Comparison of ENCODE assay signal across 14 cellular contexts in genomic region chr2:159963700-159964099, GRCh38. TPM values are rescaled to one million over a fixed set of nuclear protein-coding genes. Genes with fewer than 3 reads are reported as not detected.
DNase-seq lines count a peak whose midpoint lies in the region; ATAC-seq and TF ChIP-seq lines count a peak whose summit lies in the region.
"Had no signal": no experiment of that assay in that cellular context is flagged by ENCODE, and none has a peak within 500 bp of the region (broad histone marks: within the 10 kb centered on the region; RNA-seq: fewer than 3 reads in every experiment).

No MANE protein-coding gene starts in this region.

- ATAC-seq in GM19372 (IDR thresholded peaks at IDR 0.05; ENCODE audit: low read depth, unreplicated experiment) (peak; percentile 69), HG02678 (IDR thresholded peaks at IDR 0.05; ENCODE audit: unreplicated experiment) (peak; percentile 82), HG03432 (IDR thresholded peaks at IDR 0.05; ENCODE audit: unreplicated experiment) (peak; percentile 81)
- ATAC-seq: heart right ventricle had no signal

- no peaks in the 10 kb centered on the region for H4K20me1 ChIP-seq in PC-9 (ENCODE audit: insufficient read depth)

- H3K9me2 ChIP-seq in PC-9 (ENCODE audit: insufficient read depth), result no peaks in the 10 kb centered on the region

- intact Hi-C loops in PC-9 (cut with micrococcal nuclease; ENCODE audit: unreplicated experiment), result loop anchor here (10.0 kb wide), 1 partner anchor 1079 kb away; no protein-coding TSS in a partner anchor

- H3K27ac ChIP-seq in PC-9, result no peak overlapping the region
- H3K27ac ChIP-seq in substantia nigra (ENCODE audit: low read depth, low read length, poor library complexity, severe bottlenecking), result no peak overlapping the region
- H3K27ac ChIP-seq: heart right ventricle, ovary, RWPE1 had no signal

- POLR2A ChIA-PET in PC-9 (lab: Charles Lee; ENCODE audit: unreplicated experiment), result no interaction called here

- no peak overlapping the region for H2AFZ ChIP-seq in PC-9

- no peaks in the 10 kb centered on the region for H3F3A ChIP-seq in PC-9 (ENCODE audit: insufficient read depth, low read depth)

- no TSS peak for BruUV-seq in PC-9 (replicated peaks; lab: Mats Ljungman, UMichigan)

- H3K79me2 ChIP-seq in PC-9 (ENCODE audit: low read depth), result no peaks in the 10 kb centered on the region

- H3K4me2 ChIP-seq in PC-9, result no peak overlapping the region

- no peaks in the 10 kb centered on the region for H3K27me3 ChIP-seq in PC-9 (ENCODE audit: insufficient read depth, low read depth)
- H3K27me3 ChIP-seq: heart right ventricle, ovary had no signal

- TF ChIP-seq CTCF in GM12865 (IDR thresholded peaks at IDR 0.05; ENCODE audit: insufficient read depth, low read depth, low read length, missing control alignments), result no peak
- no peak for TF ChIP-seq CTCF in PC-9 (conservative IDR thresholded peaks at IDR 0.05)

- H3K36me3 ChIP-seq in PC-9 (ENCODE audit: low read depth), result no peaks in the 10 kb centered on the region
- H3K36me3 ChIP-seq: heart right ventricle, ovary had no signal

- CTCF ChIA-PET in PC-9 (lab: Charles Lee), result no interaction called here

- H3K4me1 ChIP-seq in PC-9 (replicated peaks; ENCODE audit: insufficient read depth), result 0 out of 2 replicates have a peak, but pooled peaks cover 5% of the 10 kb centered on the region

- DNase-seq in GM12865 (ENCODE audit: low read depth) (peak; percentile 70), glomerular visceral epithelial cell (ENCODE audit: extremely low spot score) (no peak), PC-9 (no peak), substantia nigra (lab: John Stamatoyannopoulos, UW) (no peak)
- no peak for DNase-seq in stimulated activated CD4-positive, alpha-beta T cell treated with anti-CD3 and anti-CD28 coated beads, Interleukin-2, amount 100 ng/mL, for 48 hours
- DNase-seq: activated T-cell treated with anti-CD3 and anti-CD28 coated beads, Interleukin-2, amount 50 U/mL, for 24 hours; DMS53; heart right ventricle; ovary; stimulated activated naive CD4-positive, alpha-beta T cell treated with Interleukin-2 at 50 U/mL for 16 hours had no signal

- no peaks in the 10 kb centered on the region for H3K9me3 ChIP-seq in PC-9 (ENCODE audit: insufficient read depth, low read depth)
- H3K9me3 ChIP-seq: ovary had no signal

- H3K4me3 ChIP-seq in GM12865 (ENCODE audit: low read depth, low read length), result no peak overlapping the region
- H3K4me3 ChIP-seq in PC-9, result no peak overlapping the region
- H3K4me3 ChIP-seq: heart right ventricle, ovary had no signal

RNA-seq across cellular contexts. Expression of gene LY75, which starts 59.1 kb away (rescaled TPM):
- total RNA-seq in PC-9 (2021), result 10.6 and 14.4 TPM in 2 replicates
